Comparison of ENCODE assay signal across 20 cellular contexts in genomic region chr1:118564961-118565360, GRCh38.
A peak's percentile ranks its signal among the peaks of the same experiment; 100 is the strongest.
DNase-seq lines count a peak whose midpoint lies in the region; ATAC-seq, FAIRE-seq and TF ChIP-seq lines count a peak whose summit lies in the region.
"Had no signal": no experiment of that assay in that cellular context is flagged by ENCODE, and none has a peak within 500 bp of the region (broad histone marks: within the 10 kb centered on the region; RNA-seq: fewer than 3 reads in every experiment).

No MANE protein-coding gene starts in this region.

- no peaks in the 10 kb centered on the region for H3K27me3 ChIP-seq in bronchial epithelial cell (ENCODE audit: control insufficient read depth, insufficient read depth, low read length)
- H3K27me3 ChIP-seq in upper lobe of right lung: no peaks in the 10 kb centered on the region

- H3K4me3 Mint-ChIP-seq in mesothelial cell of epicardium (no peak overlapping the region), Calu3 (ENCODE audit: low read depth, unreplicated experiment) (no peak overlapping the region)
- no peak overlapping the region for H3K4me3 Mint-ChIP-seq in stimulated activated naive B cell treated with anti-CD40 and anti-IgM and Interleukin-4, amounts not matched to agents 10 μg/mL and 1 μg/mL and 100 μg/mL, for 72 hours
- H3K4me3 Mint-ChIP-seq: CD8-positive, alpha-beta T cell had no signal

- BruUV-seq in Calu3 (replicated peaks; lab: Mats Ljungman, UMichigan): no TSS peak

- H3K9me3 Mint-ChIP-seq in mesothelial cell of epicardium (peaks cover 9% of the 10 kb centered on the region), Calu3 (ENCODE audit: low read depth, unreplicated experiment) (no peaks in the 10 kb centered on the region)
- H3K9me3 Mint-ChIP-seq in stimulated activated naive B cell treated with anti-CD40 and anti-IgM and Interleukin-4, amounts not matched to agents 10 μg/mL and 1 μg/mL and 100 μg/mL, for 72 hours: peaks cover 0 to 2% of the 10 kb centered on the region in 2 donors

- H3K4me3 ChIP-seq in bronchial epithelial cell (ENCODE audit: low read depth, low read length) (no peak overlapping the region), upper lobe of right lung (no peak overlapping the region)

- intact Hi-C loops in Calu3 (cut with micrococcal nuclease; ENCODE audit: unreplicated experiment): no loop called here
- intact Hi-C loops in upper lobe of right lung (cut with DNase I): no loop called here

- peak overlapping the region; percentile 11 for H3K27ac Mint-ChIP-seq in mesothelial cell of epicardium
- no peak overlapping the region for H3K27ac Mint-ChIP-seq in Calu3 (ENCODE audit: unreplicated experiment)
- no peak overlapping the region for H3K27ac Mint-ChIP-seq in stimulated activated naive B cell treated with anti-CD40 and anti-IgM and Interleukin-4, amounts not matched to agents 10 μg/mL and 1 μg/mL and 100 μg/mL, for 72 hours
- H3K27ac Mint-ChIP-seq: CD8-positive, alpha-beta T cell had no signal

- H3K27me3 Mint-ChIP-seq in mesothelial cell of epicardium (ENCODE audit: low read depth): peaks cover 5% of the 10 kb centered on the region
- no peaks in the 10 kb centered on the region for H3K27me3 Mint-ChIP-seq in Calu3 (ENCODE audit: unreplicated experiment)
- H3K27me3 Mint-ChIP-seq in stimulated activated naive B cell treated with anti-CD40 and anti-IgM and Interleukin-4, amounts not matched to agents 10 μg/mL and 1 μg/mL and 100 μg/mL, for 72 hours: no peaks in the 10 kb centered on the region

- no peak overlapping the region for H3K27ac ChIP-seq in upper lobe of right lung
- H3K27ac ChIP-seq: C4-2B had no signal

- no peaks in the 10 kb centered on the region for H3K9me3 ChIP-seq in upper lobe of right lung
- H3K9me3 ChIP-seq: SK-N-SH had no signal

- peak; percentile 13 for FAIRE-seq in bronchial epithelial cell (lab: Jason Lieb, UNC)
- FAIRE-seq: RCC 7860 had no signal

- no peaks in the 10 kb centered on the region for H3K36me3 ChIP-seq in bronchial epithelial cell (ENCODE audit: control insufficient read depth, insufficient read depth, low read length)
- H3K36me3 ChIP-seq in upper lobe of right lung: no peaks in the 10 kb centered on the region

- ATAC-seq in GM21447 (IDR thresholded peaks at IDR 0.05; ENCODE audit: unreplicated experiment) (peak; percentile 13), upper lobe of right lung (no peak)
- no peak for ATAC-seq in stimulated activated naive B cell treated with anti-CD40 and anti-IgM and Interleukin-4, amounts not matched to agents 10 μg/mL and 1 μg/mL and 100 μg/mL, for 72 hours (replicated peaks)
- ATAC-seq: CD8-positive, alpha-beta T cell; HCT116 had no signal

- H3K4me1 ChIP-seq in upper lobe of right lung: no peaks in the 10 kb centered on the region

- TF ChIP-seq CTCF in bronchial epithelial cell (IDR thresholded peaks at IDR 0.05; ENCODE audit: insufficient read depth, low read length, severe bottlenecking) (no peak), mesothelial cell of epicardium (IDR thresholded peaks at IDR 0.05; ENCODE audit: unreplicated experiment) (no peak), Calu3 (IDR thresholded peaks at IDR 0.05; ENCODE audit: unreplicated experiment) (no peak), upper lobe of right lung (IDR thresholded peaks at IDR 0.05) (no peak)

- H3K4me1 Mint-ChIP-seq in mesothelial cell of epicardium (peaks cover 13% of the 10 kb centered on the region), Calu3 (ENCODE audit: low read depth, unreplicated experiment) (no peaks in the 10 kb centered on the region)
- peaks cover 0 to 5% of the 10 kb centered on the region in 2 donors for H3K4me1 Mint-ChIP-seq in stimulated activated naive B cell treated with anti-CD40 and anti-IgM and Interleukin-4, amounts not matched to agents 10 μg/mL and 1 μg/mL and 100 μg/mL, for 72 hours

- CTCF ChIA-PET in Calu3 (lab: Charles Lee): no interaction called here

- H3K36me3 Mint-ChIP-seq in mesothelial cell of epicardium: no peaks in the 10 kb centered on the region
- peaks cover 5% of the 10 kb centered on the region for H3K36me3 Mint-ChIP-seq in Calu3 (ENCODE audit: insufficient read depth, unreplicated experiment)
- no peaks in the 10 kb centered on the region for H3K36me3 Mint-ChIP-seq in stimulated activated naive B cell treated with anti-CD40 and anti-IgM and Interleukin-4, amounts not matched to agents 10 μg/mL and 1 μg/mL and 100 μg/mL, for 72 hours
- H3K36me3 Mint-ChIP-seq: CD8-positive, alpha-beta T cell had no signal

- DNase-seq in bronchial epithelial cell (ENCODE audit: low read depth): no peak
- DNase-seq in mesothelial cell of epicardium (ENCODE audit: low spot score in 2 of 2, unreplicated experiment in 2 of 2): no peak
- DNase-seq in Calu3: no peak
- no peak for DNase-seq in stimulated activated naive B cell treated with anti-CD40 and anti-IgM and Interleukin-4, amounts not matched to agents 10 μg/mL and 1 μg/mL and 100 μg/mL, for 72 hours
- DNase-seq in upper lobe of right lung: no peak
- DNase-seq in NCI-H748 (lab: John Stamatoyannopoulos, UW; ENCODE audit: unreplicated experiment): no peak
- DNase-seq: CD8-positive, alpha-beta T cell; NCI-H1048; NCI-H1417; NCI-H1694; NCI-H2029 treated with DMSO at 0.1 percent for 48 hours; NCI-H2227 treated with DMSO at 0.1 percent for 48 hours; NCI-H526 treated with DMSO at 0.1 percent for 48 hours; SIG-M5; SK-N-SH; SW 1271 had no signal
